Comparison of ENCODE assay signal across 1 cellular context in genomic region chr10:104614245-104614831, GRCh38.
TF ChIP-seq lines count a peak whose summit lies in the region.

No MANE protein-coding gene starts in this region.

TF ChIP-seq in HEK293T, 16 proteins besides CTCF, POLR2A, EP300 and RAD21 (continued from another document):
- TF ChIP-seq CTBP1 (IDR thresholded peaks at IDR 0.05; ENCODE audit: borderline replicate concordance) (no peak), FOXK2 (IDR thresholded peaks at IDR 0.05) (no peak), BHLHE40 (IDR thresholded peaks at IDR 0.05; ENCODE audit: borderline replicate concordance) (no peak), HDGF (IDR thresholded peaks at IDR 0.05; ENCODE audit: borderline replicate concordance) (no peak), NFRKB (IDR thresholded peaks at IDR 0.05) (no peak)
